ENCODE assay signal across 14 cellular contexts in genomic region chr2:120686511-120687168, GRCh38. TPM values are rescaled to one million over a fixed set of nuclear protein-coding genes. Genes with fewer than 3 reads are reported as not detected.
DNase-seq lines count a peak whose midpoint lies in the region; ATAC-seq, FAIRE-seq and TF ChIP-seq lines count a peak whose summit lies in the region.
"Had no signal": no experiment of that assay in that cellular context is flagged by ENCODE, and none has a peak within 500 bp of the region (broad histone marks: within the 10 kb centered on the region; RNA-seq: fewer than 3 reads in every experiment).

No MANE protein-coding gene starts in this region.

- in situ Hi-C loops in GM12878 (cut with MboI) = loop anchor here (10.0 to 25.0 kb wide), 2 partner anchors 474 to 572 kb away; partner anchors contain the start of gene TMEM185B

- H3K9ac ChIP-seq in GM12878 (ENCODE audit: control insufficient read depth, insufficient read depth, low read length) = no peak overlapping the region

- no peaks in the 10 kb centered on the region for H3K79me2 ChIP-seq in GM12878 (ENCODE audit: control insufficient read depth, insufficient read depth, low read length)

- DNase-seq in Caco-2 = peak in 1 of 2 experiments; percentile 20
- DNase-seq in HFF-Myc (ENCODE audit: extremely low read depth, low read depth) = no peak
- DNase-seq in GM12878 (ENCODE audit: low read depth, low spot score) = no peak
- DNase-seq in mesothelial cell of epicardium (ENCODE audit: low spot score in 2 of 2, unreplicated experiment in 2 of 2) = no peak
- DNase-seq in islet precursor cell = no peak
- DNase-seq in GM19239 (ENCODE audit: insufficient read length, low spot score) = no peak
- DNase-seq in NCI-H1105 treated with DMSO at 0.1 percent for 48 hours (lab: John Stamatoyannopoulos, UW) = no peak
- DNase-seq: DMS79 treated with DMSO at 0.1 percent for 48 hours, NCI-H345, occipital lobe, uterus had no signal

- SMC1A ChIA-PET in GM12878 (lab: Charles Lee; ENCODE audit: uncharacterized antibody, unreplicated experiment) = no interaction called here

- H4K20me1 ChIP-seq in GM12878 (ENCODE audit: control insufficient read depth, insufficient read depth) = no peaks in the 10 kb centered on the region

- CTCF ChIA-PET in Caco-2 (lab: Charles Lee) = no interaction called here
- CTCF ChIA-PET in GM12878 (lab: Yijun Ruan, JAX) = interaction anchor here (0.6 to 1.5 kb wide), 2 partner anchors 180 to 385 kb away, joined by 3 read pairs; no protein-coding TSS in a partner anchor

- no peak overlapping the region for H3K27ac ChIP-seq in GM12878 (ENCODE audit: control insufficient read depth, insufficient read depth)
- H3K27ac ChIP-seq: uterus had no signal

- intact Hi-C loops in Caco-2 (cut with micrococcal nuclease; ENCODE audit: unreplicated experiment) (no loop called here), GM12878 (cut with micrococcal nuclease; ENCODE audit: unreplicated experiment) (no loop called here)

- H3K4me3 ChIP-seq in Caco-2 (ENCODE audit: low read depth, low read length) = no peak overlapping the region
- H3K4me3 ChIP-seq in HFF-Myc (replicated peaks; ENCODE audit: low read depth, low read length) = no peak overlapping the region
- no peak overlapping the region for H3K4me3 ChIP-seq in GM12878
- H3K4me3 ChIP-seq: uterus had no signal

- H3K4me3 Mint-ChIP-seq in Caco-2 (ENCODE audit: unreplicated experiment) = no peak overlapping the region
- no peak overlapping the region for H3K4me3 Mint-ChIP-seq in mesothelial cell of epicardium

- ATAC-seq in GM12878 (no peak), HG03139 (IDR thresholded peaks at IDR 0.05; ENCODE audit: unreplicated experiment) (no peak)

- POLR2A ChIA-PET in Caco-2 (lab: Charles Lee) = no interaction called here
- POLR2A ChIA-PET in GM12878 (lab: Charles Lee) = no interaction called here

- no peak for TF ChIP-seq POLR2A in GM12878 (IDR thresholded peaks at IDR 0.05; ENCODE audit: low read depth, low read length)

- H3K27ac Mint-ChIP-seq in Caco-2 (ENCODE audit: unreplicated experiment) = no peak overlapping the region
- no peak overlapping the region for H3K27ac Mint-ChIP-seq in mesothelial cell of epicardium

- 65% methylated on average over 16 of the region's 16 CpGs for WGBS in GM12878 (ENCODE audit: insufficient coverage, insufficient replicate concordance, low lambda C conversion rate, missing lambda C conversion rate)

- no peak for TF ChIP-seq EP300 in GM12878 (IDR thresholded peaks at IDR 0.05; ENCODE audit: borderline replicate concordance in 1 of 2, control insufficient read depth in 1 of 2, low read depth in 2 of 2, low read length in 2 of 2)

- H3K36me3 Mint-ChIP-seq in Caco-2 (ENCODE audit: insufficient read depth, unreplicated experiment) (no peaks in the 10 kb centered on the region), mesothelial cell of epicardium (no peaks in the 10 kb centered on the region)

- H3K4me2 ChIP-seq in GM12878 (ENCODE audit: control insufficient read depth, insufficient read depth) = no peak overlapping the region

- H3K4me1 ChIP-seq in Caco-2 (no peaks in the 10 kb centered on the region), GM12878 (ENCODE audit: control insufficient read depth, insufficient read depth, low read length) (no peaks in the 10 kb centered on the region)
- H3K4me1 ChIP-seq: uterus had no signal

- H3K4me1 Mint-ChIP-seq in Caco-2 (ENCODE audit: low read depth, unreplicated experiment) (no peaks in the 10 kb centered on the region), mesothelial cell of epicardium (peaks cover 7% of the 10 kb centered on the region)

- H2AFZ ChIP-seq in GM12878 (ENCODE audit: control insufficient read depth, low read depth, low read length) = no peak overlapping the region

- FAIRE-seq in GM12878 (lab: Jason Lieb, UNC) (no peak), GM19239 (lab: Jason Lieb, UNC) (no peak)
- FAIRE-seq: islet of Langerhans had no signal

- no TSS peak for BruUV-seq in Caco-2 (replicated peaks; lab: Mats Ljungman, UMichigan)
- BruUV-seq in GM12878 (replicated peaks; lab: Mats Ljungman, UMichigan) = no TSS peak

- RAD21 ChIA-PET in GM12878 (lab: Charles Lee; ENCODE audit: unreplicated experiment) = no interaction called here

- no peaks in the 10 kb centered on the region for H3K9me3 ChIP-seq in Caco-2
- no peaks in the 10 kb centered on the region for H3K9me3 ChIP-seq in GM12878 (replicated peaks; ENCODE audit: control insufficient read depth, insufficient read depth, low read length)
- H3K9me3 ChIP-seq: uterus had no signal

- H3K27me3 Mint-ChIP-seq in Caco-2 (ENCODE audit: insufficient read depth, unreplicated experiment) (no peaks in the 10 kb centered on the region), mesothelial cell of epicardium (ENCODE audit: low read depth) (peaks cover 53% of the 10 kb centered on the region)

- TF ChIP-seq CTCF in Caco-2 (IDR thresholded peaks at IDR 0.05; ENCODE audit: insufficient read depth in 1 of 2, low read depth in 1 of 2, low read length in 1 of 2, severe bottlenecking in 1 of 2, unreplicated experiment in 1 of 2) = peak; percentile 21 to 82
- TF ChIP-seq CTCF in HFF-Myc (IDR thresholded peaks at IDR 0.05; ENCODE audit: low read depth, low read length, missing control alignments) = peak; percentile 69
- TF ChIP-seq CTCF in GM12878 (IDR thresholded peaks at IDR 0.05 in 2 of 3, conservative IDR thresholded peaks at IDR 0.05 in 1 of 3; ENCODE audit: control insufficient read depth in 2 of 3, extremely low read depth in 1 of 3, insufficient read depth in 1 of 3, low read depth in 3 of 3, low read length in 3 of 3) = peak; percentile 10 to 50 (median 43); a peak in 3 of 6 replicates
- peak; percentile 52 for TF ChIP-seq CTCF in mesothelial cell of epicardium (IDR thresholded peaks at IDR 0.05; ENCODE audit: unreplicated experiment)

- H3K36me3 ChIP-seq in Caco-2 (ENCODE audit: control insufficient read depth, insufficient read depth, low read length) = no peaks in the 10 kb centered on the region
- no peaks in the 10 kb centered on the region for H3K36me3 ChIP-seq in GM12878 (ENCODE audit: control insufficient read depth in 2 of 2, insufficient read depth in 2 of 2, low read length in 1 of 2)
- H3K36me3 ChIP-seq: uterus had no signal

- H3K27me3 ChIP-seq in Caco-2 (replicated peaks; ENCODE audit: control insufficient read depth, insufficient read depth, low read length) (no peaks in the 10 kb centered on the region), GM12878 (replicated peaks in 1 of 2; ENCODE audit: control insufficient read depth in 2 of 2, insufficient read depth in 2 of 2, low read length in 1 of 2) (no peaks in the 10 kb centered on the region)
- H3K27me3 ChIP-seq: uterus had no signal

- H3K9me3 Mint-ChIP-seq in Caco-2 (ENCODE audit: unreplicated experiment) (no peaks in the 10 kb centered on the region), mesothelial cell of epicardium (no peaks in the 10 kb centered on the region)

- no peak for TF ChIP-seq RAD21 in GM12878 (IDR thresholded peaks at IDR 0.05; ENCODE audit: insufficient read depth, low read depth, low read length)

TF ChIP-seq in GM12878, 131 proteins besides CTCF, POLR2A, EP300 and RAD21:
- TF ChIP-seq ZNF217 (IDR thresholded peaks at IDR 0.05) (no peak), EED (IDR thresholded peaks at IDR 0.05; ENCODE audit: low read depth) (no peak), RCOR1 (conservative IDR thresholded peaks at IDR 0.05; ENCODE audit: low read depth, low read length) (no peak), LARP7 (IDR thresholded peaks at IDR 0.05) (no peak), STAT1 (conservative IDR thresholded peaks at IDR 0.05) (no peak), MAX (IDR thresholded peaks at IDR 0.05; ENCODE audit: low read depth, low read length) (no peak), NFXL1 (IDR thresholded peaks at IDR 0.05; ENCODE audit: borderline replicate concordance) (no peak), FOXK2 (IDR thresholded peaks at IDR 0.05) (no peak)
- TF ChIP-seq, protein P1, sequence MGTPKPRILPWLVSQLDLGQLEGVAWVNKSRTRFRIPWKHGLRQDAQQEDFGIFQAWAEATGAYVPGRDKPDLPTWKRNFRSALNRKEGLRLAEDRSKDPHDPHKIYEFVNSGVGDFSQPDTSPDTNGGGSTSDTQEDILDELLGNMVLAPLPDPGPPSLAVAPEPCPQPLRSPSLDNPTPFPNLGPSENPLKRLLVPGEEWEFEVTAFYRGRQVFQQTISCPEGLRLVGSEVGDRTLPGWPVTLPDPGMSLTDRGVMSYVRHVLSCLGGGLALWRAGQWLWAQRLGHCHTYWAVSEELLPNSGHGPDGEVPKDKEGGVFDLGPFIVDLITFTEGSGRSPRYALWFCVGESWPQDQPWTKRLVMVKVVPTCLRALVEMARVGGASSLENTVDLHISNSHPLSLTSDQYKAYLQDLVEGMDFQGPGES (IDR thresholded peaks at IDR 0.05) = no peak

RNA-seq across cellular contexts. Expression of gene GLI2, which starts 49.0 kb away (rescaled TPM):
- total RNA-seq in Caco-2 (2022) (0.58 and 0.70 TPM in 2 replicates), GM12878 (2014; rRNA removed) (not detected in 2 replicates), GM12878 (2014; rRNA removed; fragmentation: Illumina TruSeq; extraction: Trizol) (not detected in 2 replicates), GM12878 (2021) (0.05 TPM in 1 of 2 replicates, not detected in the other), mesothelial cell of epicardium (65.3 to 67.0 TPM (median 65.6 TPM) in 3 replicates)
- total RNA-seq in GM12878 (2013; cell fraction: nucleolus; rRNA removed) = not detected in 2 replicates
- polyA plus RNA-seq in GM12878 (2011; ENCODE audit: low read depth) = not detected
- polyA plus RNA-seq in GM12878 (2011; rRNA removed) (not detected in 2 replicates), GM12878 (2014; fragmentation: Illumina TruSeq; extraction: Trizol) (0.05 TPM in 1 of 2 replicates, not detected in the other), GM12878 (2014; fragmentation: Nextera tagmentation; extraction: Ambion mirVana) (not detected), GM12878 (2014; rRNA removed) (0.01 TPM in 1 of 2 replicates, not detected in the other), GM12878 (2016; fragmentation: Nextera tagmentation; extraction: Ambion mirVana) (not detected)
- not detected in 2 replicates for polyA plus RNA-seq in GM12878 (2011; cell fraction: cytosol; rRNA removed)
- not detected in 2 replicates for polyA plus RNA-seq in GM12878 (2011; cell fraction: nucleus; rRNA removed)
- not detected in 2 replicates for polyA plus RNA-seq in GM12878 (2012)
- not detected in 2 replicates for polyA minus RNA-seq in GM12878 (2011; rRNA and poly(A)+ RNA removed)
- polyA minus RNA-seq in GM12878 (2011; cell fraction: cytosol; rRNA and poly(A)+ RNA removed) = not detected in 2 replicates
- polyA minus RNA-seq in GM12878 (2011; cell fraction: nucleus; rRNA and poly(A)+ RNA removed) = not detected in 2 replicates
- total RNA-seq: activated CD8-positive, alpha-beta memory T cell treated with anti-CD3 and anti-CD28 coated beads for 36 hours had no signal

Comparison
In these comparisons a context has a peak if more than half of its experiments do, and no peak if none do; other contexts are left out.
1. RNA of gene GLI2, which starts 49.0 kb away (total RNA-seq): 65.3 to 67.0 TPM in mesothelial cell of epicardium; 0.58 to 0.70 TPM in Caco-2 and 0.05 TPM in GM12878; every median in the first group is over 10 times any median in the second.
2. Peak in every context shown above with its lines, with median percentiles within 50 percentile points of each other: CTCF ChIP-seq.